17 cellular contexts compared by ENCODE assay signal in the genomic region with DNA sequence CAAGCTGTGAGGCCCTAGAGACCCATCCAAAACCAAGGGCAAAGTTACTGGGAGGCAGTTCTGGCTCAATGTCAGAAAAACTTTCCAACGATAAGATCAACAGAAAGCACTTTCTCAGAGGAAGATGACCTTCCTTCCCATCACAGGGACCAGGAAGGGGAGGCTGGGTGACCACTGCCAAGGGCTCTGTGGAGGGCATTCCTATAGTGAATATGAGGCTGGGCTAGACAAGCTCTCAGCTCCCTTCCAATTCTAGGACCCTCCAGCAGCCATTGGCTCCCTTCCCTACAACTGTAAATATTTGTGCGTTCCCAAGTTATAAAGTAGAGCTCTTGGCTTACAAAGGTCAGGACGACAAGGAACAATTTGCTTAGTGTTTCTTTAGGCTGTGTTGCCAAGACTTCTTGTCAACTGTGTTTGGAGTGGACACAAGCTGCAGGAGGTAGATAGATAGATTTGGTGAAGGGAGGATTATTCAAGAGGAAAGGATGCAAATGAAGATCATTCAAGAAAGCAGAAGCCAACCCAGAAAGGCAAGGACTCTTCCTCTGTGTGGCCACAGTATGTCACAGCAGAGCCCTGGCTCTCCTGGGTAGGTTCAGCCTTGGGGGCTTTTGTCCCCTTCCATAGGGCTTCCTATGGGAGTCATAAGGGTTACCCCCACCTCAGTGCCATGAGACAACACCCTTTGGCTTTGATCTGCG.
DNase-seq lines count a peak whose midpoint lies in the region; ATAC-seq and TF ChIP-seq lines count a peak whose summit lies in the region.
"Had no signal": no experiment of that assay in that cellular context is flagged by ENCODE, and none has a peak within 500 bp of the region (broad histone marks: within the 10 kb centered on the region; RNA-seq: fewer than 3 reads in every experiment).

No MANE protein-coding gene starts in this region.

- intact Hi-C loops in spleen (cut with DNase I; ENCODE audit: low total_unique reads): no loop called here

- TF ChIP-seq POLR2A in Peyer's patch (IDR thresholded peaks at IDR 0.05) (no peak), spleen (IDR thresholded peaks at IDR 0.05) (no peak)

- H3K4me3 Mint-ChIP-seq in endothelial cell (ENCODE audit: unreplicated experiment): no peak overlapping the region
- H3K4me3 Mint-ChIP-seq: activated CD4-positive, alpha-beta T cell treated with anti-CD3 and anti-CD28 coated beads for 36 hours; naive thymus-derived CD8-positive, alpha-beta T cell had no signal

- peaks cover 3 to 37% (median 30%) of the 10 kb centered on the region in 4 donors for H3K4me1 ChIP-seq in Peyer's patch
- peaks cover 61% of the 10 kb centered on the region for H3K4me1 ChIP-seq in hepatocyte (ENCODE audit: insufficient read depth)
- peaks cover 27 to 70% (median 57%) of the 10 kb centered on the region in 6 donors for H3K4me1 ChIP-seq in spleen

- H3K4me2 ChIP-seq in hepatocyte: peak overlapping the region; percentile 29

- no peaks in the 10 kb centered on the region for H3K36me3 ChIP-seq in Peyer's patch
- no peaks in the 10 kb centered on the region for H3K36me3 ChIP-seq in hepatocyte (replicated peaks; ENCODE audit: insufficient read depth, low read depth)
- no peaks in the 10 kb centered on the region for H3K36me3 ChIP-seq in spleen

- H2AFZ ChIP-seq in hepatocyte: no peak overlapping the region

- H3K36me3 Mint-ChIP-seq in endothelial cell (ENCODE audit: low read depth, unreplicated experiment): peaks cover 3% of the 10 kb centered on the region
- H3K36me3 Mint-ChIP-seq: naive thymus-derived CD8-positive, alpha-beta T cell had no signal

- no peaks in the 10 kb centered on the region for H3K9me2 ChIP-seq in hepatocyte (replicated peaks; ENCODE audit: insufficient read depth)

- H3K27me3 Mint-ChIP-seq in endothelial cell (ENCODE audit: unreplicated experiment): peaks cover 1% of the 10 kb centered on the region
- H3K27me3 Mint-ChIP-seq: activated CD4-positive, alpha-beta T cell treated with anti-CD3 and anti-CD28 coated beads for 36 hours had no signal

- ATAC-seq in GM21825 (IDR thresholded peaks at IDR 0.05; ENCODE audit: unreplicated experiment): no peak
- ATAC-seq: activated CD4-positive, alpha-beta T cell treated with anti-CD3 and anti-CD28 coated beads for 36 hours; naive thymus-derived CD8-positive, alpha-beta T cell had no signal

- H3K79me2 ChIP-seq in hepatocyte: no peaks in the 10 kb centered on the region

- H3K27ac Mint-ChIP-seq in endothelial cell (ENCODE audit: unreplicated experiment): no peak overlapping the region
- H3K27ac Mint-ChIP-seq: activated CD4-positive, alpha-beta T cell treated with anti-CD3 and anti-CD28 coated beads for 36 hours; progenitor cell of endocrine pancreas had no signal

- H3K4me1 Mint-ChIP-seq in endothelial cell (ENCODE audit: unreplicated experiment): peaks cover 9% of the 10 kb centered on the region
- H3K4me1 Mint-ChIP-seq: activated CD4-positive, alpha-beta T cell treated with anti-CD3 and anti-CD28 coated beads for 36 hours had no signal

- WGBS in hepatocyte (ENCODE audit: low lambda C conversion rate, missing lambda C conversion rate): 41% methylated on average over 4 of the region's 4 CpGs
- 41 to 84% (median 70%) methylated on average over 4 of the region's 4 CpGs for WGBS in spleen, 5 donors

- no peak for DNase-seq in Peyer's patch
- no peak for DNase-seq in hepatocyte (ENCODE audit: low spot score)
- DNase-seq in spleen: no peak
- no peak for DNase-seq in midbrain (lab: John Stamatoyannopoulos, UW)
- no peak for DNase-seq in HUDEP-2 (lab: John Stamatoyannopoulos, UW; ENCODE audit: unreplicated experiment in 76 of 76)
- DNase-seq in endothelial cell (ENCODE audit: low spot score): no peak
- DNase-seq: activated CD4-positive, alpha-beta T cell treated with anti-CD3 and anti-CD28 coated beads for 36 hours; activated CD8-positive, alpha-beta memory T cell treated with anti-CD3 and anti-CD28 coated beads, Interleukin-2, amount 50 U/mL, for 48 hours; DND-41; naive thymus-derived CD8-positive, alpha-beta T cell; NCI-H1694 treated with DMSO at 0.1 percent for 48 hours; NK-92 treated with Interleukin-12 subunit alpha and Interleukin-12 subunit beta, amount 100 ng/mL, for 24 hours; Right ventricle myocardium superior; stimulated activated naive CD4-positive, alpha-beta T cell had no signal

- H3K4me3 ChIP-seq in Peyer's patch: no peak overlapping the region
- no peak overlapping the region for H3K4me3 ChIP-seq in hepatocyte
- no peak overlapping the region for H3K4me3 ChIP-seq in spleen

- no peaks in the 10 kb centered on the region for H3K9me3 Mint-ChIP-seq in endothelial cell (ENCODE audit: unreplicated experiment)

- H3K9me3 ChIP-seq in Peyer's patch (no peaks in the 10 kb centered on the region), hepatocyte (ENCODE audit: low read depth) (no peaks in the 10 kb centered on the region), spleen (no peaks in the 10 kb centered on the region)

- H3K27ac ChIP-seq in C4-2B (peak overlapping the region; percentile 82), Peyer's patch (peak overlapping the region; percentile 1 to 74 (median 29)), hepatocyte (peak overlapping the region; percentile 0), spleen (peak overlapping the region in 5 of 8 donors; percentile 34 to 77 (median 57))

- TF ChIP-seq CTCF in C4-2B (conservative IDR thresholded peaks at IDR 0.05) (no peak), Peyer's patch (IDR thresholded peaks at IDR 0.05) (no peak), hepatocyte (IDR thresholded peaks at IDR 0.05; ENCODE audit: poor library complexity) (no peak), spleen (IDR thresholded peaks at IDR 0.05 in 8 of 11, conservative IDR thresholded peaks at IDR 0.05 in 3 of 11) (no peak), endothelial cell (IDR thresholded peaks at IDR 0.05; ENCODE audit: unreplicated experiment) (no peak)

- H3K27me3 ChIP-seq in Peyer's patch (no peaks in the 10 kb centered on the region), hepatocyte (no peaks in the 10 kb centered on the region), spleen (replicated peaks in 1 of 7) (peaks cover 0 to 5% (median 0%) of the 10 kb centered on the region in 7 donors)

- no peaks in the 10 kb centered on the region for H4K20me1 ChIP-seq in hepatocyte (ENCODE audit: insufficient read depth, poor library complexity, severe bottlenecking)

Comparison
In these comparisons a context has a peak if more than half of its experiments do, and no peak if none do; other contexts are left out.
1. H3K27ac ChIP-seq: peak in every context shown above with its lines; median percentile 82 in C4-2B; 57 in spleen; 29 in Peyer's patch; 0 in hepatocyte.